In genomic region chr6:21109421-21110178, GRCh38 we compare ENCODE assay signal across 1 cellular context.
TF ChIP-seq lines count a peak whose summit lies in the region.

No MANE protein-coding gene starts in this region.

TF ChIP-seq in H1, 55 proteins besides CTCF, POLR2A, EP300 and RAD21:
- 0 out of 2 replicates have a peak, but pooled peaks have one; percentile 9 for TF ChIP-seq JUND (IDR thresholded peaks at IDR 0.05; ENCODE audit: low read length)
- no peak for TF ChIP-seq TEAD4 (IDR thresholded peaks at IDR 0.05; ENCODE audit: low read depth, low read length)
- TF ChIP-seq CBX5 (IDR thresholded peaks at IDR 0.05; ENCODE audit: low read depth, low read length), result no peak
TF ChIP-seq in H1: peak in this region for 1.
